In the genomic region with DNA sequence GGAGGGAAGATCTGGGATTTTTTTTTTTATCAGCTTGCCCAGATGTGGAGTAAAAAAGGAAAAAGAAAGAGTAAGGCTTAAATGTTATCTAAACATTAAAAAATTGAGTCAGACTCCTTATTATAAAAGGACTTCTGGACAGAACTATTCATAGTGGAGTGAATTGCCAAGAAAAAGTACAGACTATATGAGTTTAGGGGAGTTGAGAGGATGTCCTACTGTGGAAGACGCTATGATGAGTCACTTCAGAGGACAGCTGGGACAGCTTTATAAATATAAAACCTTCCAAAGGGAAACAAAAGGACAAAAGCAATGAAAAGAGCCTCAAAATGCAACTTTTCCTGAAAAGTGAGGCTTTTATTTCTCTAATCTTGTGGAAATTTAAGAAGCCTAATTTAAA, we compare ENCODE assay signal across 16 cellular contexts.
"Had no signal": no experiment of that assay in that cellular context is flagged by ENCODE, and none has a peak within 500 bp of the region (broad histone marks: within the 10 kb centered on the region; RNA-seq: fewer than 3 reads in every experiment).

No MANE protein-coding gene starts in this region.

- H3K4me1 ChIP-seq: heart right ventricle, left lung, pancreas had no signal

- DNase-seq: activated CD4-positive, alpha-beta T cell treated with anti-CD3 and anti-CD28 coated beads for 4 hours; activated CD8-positive, alpha-beta memory T cell treated with anti-CD3 and anti-CD28 coated beads, Interleukin-2, amount 50 U/mL, for 4 hours; activated CD8-positive, alpha-beta T cell treated with anti-CD3 and anti-CD28 coated beads for 36 hours; activated naive CD4-positive, alpha-beta T cell; activated T-cell treated with anti-CD3 and anti-CD28 coated beads, Interleukin-2, amount 50 U/mL, for 72 hours; cerebellar nuclear complex; heart right ventricle; islet precursor cell; left lung; mucosa of descending colon; natural killer cell; pancreas; retina; small intestine; T-helper 1 cell had no signal

- H3K36me3 ChIP-seq: heart right ventricle, left lung, pancreas had no signal

- H3K9me3 ChIP-seq: heart right ventricle, left lung, mucosa of descending colon, pancreas had no signal

- H3K27me3 ChIP-seq: heart right ventricle, left lung, pancreas had no signal

- H3K27ac ChIP-seq: heart right ventricle, left lung, pancreas had no signal

- H3K4me3 ChIP-seq: heart right ventricle, left lung, mucosa of descending colon, pancreas had no signal

- ATAC-seq: activated CD8-positive, alpha-beta T cell treated with anti-CD3 and anti-CD28 coated beads for 36 hours; activated T-cell treated with anti-CD3 and anti-CD28 coated beads, Interleukin-2, amount 50 U/mL, for 72 hours; esophagus mucosa; heart right ventricle; left lung; mucosa of descending colon; natural killer cell; pancreas had no signal
